ENCODE assay signal across 8 cellular contexts in the genomic region with DNA sequence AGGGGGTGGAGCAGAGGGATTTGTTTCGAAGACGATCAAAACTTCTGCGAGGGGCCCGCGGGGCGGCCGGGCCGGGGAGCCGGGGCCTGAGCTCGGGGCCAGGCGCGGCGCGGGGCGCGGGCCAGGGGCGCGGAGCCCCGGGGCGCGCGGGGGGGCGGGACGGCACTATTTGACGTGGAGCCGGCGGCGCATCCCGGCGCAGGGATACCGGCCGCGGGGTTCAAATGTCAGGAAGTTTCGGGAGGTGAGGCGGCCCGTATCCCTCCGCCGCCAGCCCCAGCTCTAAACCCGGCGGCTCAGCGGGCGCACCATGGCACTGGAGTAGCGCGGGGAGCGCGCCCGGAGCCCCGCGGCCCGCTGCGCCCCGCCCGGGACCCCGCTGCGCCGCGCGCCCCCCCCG. TPM values are rescaled to one million over a fixed set of nuclear protein-coding genes. Genes with fewer than 3 reads are reported as not detected.
DNase-seq lines count a peak whose midpoint lies in the region; ATAC-seq and TF ChIP-seq lines count a peak whose summit lies in the region.

Gene LMX1B (plus strand): TSS at position 273 of the 400 bp plus-strand sequence. CDS start 522 bp downstream, outside the sequence.

- H3K4me3 ChIP-seq in MG63 (peak within 1 kb of the TSS; percentile 43), coronary artery (peak within 1 kb of the TSS; percentile 67)

- DNase-seq in Caki2 (ENCODE audit: low read depth), result peak; percentile 22
- peak; percentile 83 for DNase-seq in MG63
- DNase-seq in coronary artery (ENCODE audit: low spot score), result no peak
- no peak for DNase-seq in naive thymus-derived CD8-positive, alpha-beta T cell
- DNase-seq in dedifferentiated amniotic fluid mesenchymal stem cell (ENCODE audit: extremely low spot score), result no peak
- no peak for DNase-seq in nucleus accumbens (lab: John Stamatoyannopoulos, UW)
- no peak for DNase-seq in SHP77 treated with DMSO at 0.1 percent for 48 hours (lab: John Stamatoyannopoulos, UW)

- H3K4me3 Mint-ChIP-seq in naive thymus-derived CD8-positive, alpha-beta T cell, result peak within 1 kb of the TSS; percentile 68 to 83 (median 74)

- H3K36me3 ChIP-seq in MG63, result no peaks in the 10 kb centered on the region

- in situ Hi-C loops in Caki2 (cut with HindIII; ENCODE audit: low pct_unique_long_range_greater_than_20kb, low sequenced_read_pairs), result no loop called here

- TF ChIP-seq CTCF in coronary artery (IDR thresholded peaks at IDR 0.05), result no peak

- H3K36me3 Mint-ChIP-seq in naive thymus-derived CD8-positive, alpha-beta T cell, result peaks cover 0 to 12% (median 0%) of the 10 kb centered on the region in 3 donors

- peaks cover 31 to 76% (median 56%) of the 10 kb centered on the region in 5 donors for H3K27me3 Mint-ChIP-seq in naive thymus-derived CD8-positive, alpha-beta T cell

- POLR2A ChIA-PET in naive thymus-derived CD8-positive, alpha-beta T cell (lab: Charles Lee), result no interaction called here

- ATAC-seq in naive thymus-derived CD8-positive, alpha-beta T cell, result no peak
- no peak for ATAC-seq in HG03442 (IDR thresholded peaks at IDR 0.05; ENCODE audit: unreplicated experiment)

- H3K27me3 ChIP-seq in MG63, result no peaks in the 10 kb centered on the region

- H3K9me3 Mint-ChIP-seq in naive thymus-derived CD8-positive, alpha-beta T cell, result no peaks in the 10 kb centered on the region

- no peak within 1 kb of the TSS for H3K27ac Mint-ChIP-seq in naive thymus-derived CD8-positive, alpha-beta T cell

- peaks cover 20 to 35% (median 31%) of the 10 kb centered on the region in 4 donors for H3K4me1 Mint-ChIP-seq in naive thymus-derived CD8-positive, alpha-beta T cell

- no peak within 1 kb of the TSS for H3K27ac ChIP-seq in coronary artery

- H3K9me3 ChIP-seq in MG63, result no peaks in the 10 kb centered on the region

RNA-seq across cellular contexts. Expression of gene LMX1B, which starts in this region (rescaled TPM):
- total RNA-seq in Caki2 (2014; rRNA removed; shearing (Covaris generic); ENCODE audit: low replicate concordance), result 0.47 TPM in 1 of 2 replicates, not detected in the other
- total RNA-seq in MG63 (2014; rRNA removed; shearing (Covaris generic); ENCODE audit: low replicate concordance), result 0.69 and 1.6 TPM in 2 replicates
- not detected for total RNA-seq in naive thymus-derived CD8-positive, alpha-beta T cell
- polyA plus RNA-seq in naive thymus-derived CD8-positive, alpha-beta T cell, result not detected

Comparison
In these comparisons a context has a peak if more than half of its experiments do, and no peak if none do; other contexts are left out.
1. Peak in DNase-seq in Caki2; RNA of the gene not detected or under 1 TPM.